ENCODE assay signal across 1 cellular context in the genomic region with DNA sequence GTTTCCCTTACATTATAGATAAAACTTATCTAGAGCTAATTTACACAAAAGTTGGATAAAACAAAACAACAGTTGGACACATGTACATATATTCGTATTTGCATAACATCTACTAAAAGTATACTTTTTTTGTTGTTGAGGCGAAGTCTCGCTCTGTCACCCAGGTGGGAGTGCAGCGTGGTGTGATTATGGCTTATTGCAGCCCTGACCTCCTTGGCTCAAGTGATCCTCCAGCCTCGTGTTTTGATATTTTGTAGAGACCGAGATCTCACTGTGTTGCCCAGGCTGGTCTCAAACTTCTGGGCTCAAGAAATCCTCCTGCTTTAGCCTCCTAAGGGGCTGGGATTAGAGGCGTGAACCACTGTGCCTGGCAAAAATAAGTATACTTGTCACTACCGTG.
TF ChIP-seq lines count a peak whose summit lies in the region.

No MANE protein-coding gene starts in this region.

TF ChIP-seq in GM12878, 131 proteins besides CTCF, POLR2A, EP300 and RAD21:
- TF ChIP-seq MXI1 (IDR thresholded peaks at IDR 0.05; ENCODE audit: low read depth, low read length), result no peak
- TF ChIP-seq, protein P1, sequence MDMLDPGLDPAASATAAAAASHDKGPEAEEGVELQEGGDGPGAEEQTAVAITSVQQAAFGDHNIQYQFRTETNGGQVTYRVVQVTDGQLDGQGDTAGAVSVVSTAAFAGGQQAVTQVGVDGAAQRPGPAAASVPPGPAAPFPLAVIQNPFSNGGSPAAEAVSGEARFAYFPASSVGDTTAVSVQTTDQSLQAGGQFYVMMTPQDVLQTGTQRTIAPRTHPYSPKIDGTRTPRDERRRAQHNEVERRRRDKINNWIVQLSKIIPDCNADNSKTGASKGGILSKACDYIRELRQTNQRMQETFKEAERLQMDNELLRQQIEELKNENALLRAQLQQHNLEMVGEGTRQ (IDR thresholded peaks at IDR 0.05; ENCODE audit: borderline replicate concordance, low read depth, low read length), result no peak
- TF ChIP-seq, protein P2, sequence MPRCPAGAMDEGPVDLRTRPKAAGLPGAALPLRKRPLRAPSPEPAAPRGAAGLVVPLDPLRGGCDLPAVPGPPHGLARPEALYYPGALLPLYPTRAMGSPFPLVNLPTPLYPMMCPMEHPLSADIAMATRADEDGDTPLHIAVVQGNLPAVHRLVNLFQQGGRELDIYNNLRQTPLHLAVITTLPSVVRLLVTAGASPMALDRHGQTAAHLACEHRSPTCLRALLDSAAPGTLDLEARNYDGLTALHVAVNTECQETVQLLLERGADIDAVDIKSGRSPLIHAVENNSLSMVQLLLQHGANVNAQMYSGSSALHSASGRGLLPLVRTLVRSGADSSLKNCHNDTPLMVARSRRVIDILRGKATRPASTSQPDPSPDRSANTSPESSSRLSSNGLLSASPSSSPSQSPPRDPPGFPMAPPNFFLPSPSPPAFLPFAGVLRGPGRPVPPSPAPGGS (IDR thresholded peaks at IDR 0.05; ENCODE audit: borderline replicate concordance, insufficient read depth, low read depth, low read length, poor library complexity, severe bottlenecking), result no peak
- no peak for TF ChIP-seq TBL1XR1 (IDR thresholded peaks at IDR 0.05; ENCODE audit: low read depth, low read length)
- no peak for TF ChIP-seq CBX3 (IDR thresholded peaks at IDR 0.05; ENCODE audit: borderline replicate concordance, low read depth)
- no peak for TF ChIP-seq RAD51 (IDR thresholded peaks at IDR 0.05)
- TF ChIP-seq PML (IDR thresholded peaks at IDR 0.05; ENCODE audit: low read length), result no peak
